Comparison of ENCODE assay signal across 11 cellular contexts in genomic region chr16:89411335-89411850, GRCh38.
DNase-seq lines count a peak whose midpoint lies in the region; ATAC-seq, FAIRE-seq and TF ChIP-seq lines count a peak whose summit lies in the region.
"Had no signal": no experiment of that assay in that cellular context is flagged by ENCODE, and none has a peak within 500 bp of the region (broad histone marks: within the 10 kb centered on the region; RNA-seq: fewer than 3 reads in every experiment).

No MANE protein-coding gene starts in this region.

- no peaks in the 10 kb centered on the region for H3K9me2 ChIP-seq in MM.1S (replicated peaks; ENCODE audit: insufficient read depth, low read length)

- H3K4me3 Mint-ChIP-seq in T-helper 1 cell treated with Interleukin-12 subunit alpha and Interleukin-12 subunit beta and Interleukin-4 antibody, amounts not matched to agents 30 μg/mL and 1 μg/mL, for 36 hours, result peak overlapping the region; percentile 40
- H3K4me3 Mint-ChIP-seq in activated T-helper 1 cell treated with anti-CD3 and anti-CD28 coated beads, Interleukin-12 subunit alpha, Interleukin-12 subunit beta, Interleukin-2, Interleukin-4 antibody, amounts not matched to agents 30 ng/mL and 10 ng/mL and 1 ng/mL, durations not matched to agents 14 hours and 24 hours and 36 hours, result peak overlapping the region; percentile 66

- H4K20me1 ChIP-seq in MM.1S (ENCODE audit: insufficient read depth, low read length), result peaks cover 46% of the 10 kb centered on the region

- H3K79me2 ChIP-seq in MM.1S (ENCODE audit: low read length), result peaks cover 96% of the 10 kb centered on the region

- H3K36me3 ChIP-seq in kidney (ENCODE audit: control insufficient read depth in 1 of 2, insufficient read depth in 2 of 2, low read length in 2 of 2) (no peaks in the 10 kb centered on the region), MM.1S (replicated peaks; ENCODE audit: insufficient read depth, low read length) (no peaks in the 10 kb centered on the region)
- H3K36me3 ChIP-seq: MG63 had no signal

- H3K27me3 Mint-ChIP-seq in T-helper 1 cell treated with Interleukin-12 subunit alpha and Interleukin-12 subunit beta and Interleukin-4 antibody, amounts not matched to agents 30 μg/mL and 1 μg/mL, for 36 hours (ENCODE audit: low read depth), result no peaks in the 10 kb centered on the region
- no peaks in the 10 kb centered on the region for H3K27me3 Mint-ChIP-seq in activated T-helper 1 cell treated with anti-CD3 and anti-CD28 coated beads, Interleukin-12 subunit alpha, Interleukin-12 subunit beta, Interleukin-2, Interleukin-4 antibody, amounts not matched to agents 30 ng/mL and 10 ng/mL and 1 ng/mL, durations not matched to agents 14 hours and 24 hours and 36 hours (ENCODE audit: insufficient read depth)

- H3K9me3 Mint-ChIP-seq in T-helper 1 cell treated with Interleukin-12 subunit alpha and Interleukin-12 subunit beta and Interleukin-4 antibody, amounts not matched to agents 30 μg/mL and 1 μg/mL, for 36 hours, result no peaks in the 10 kb centered on the region
- no peaks in the 10 kb centered on the region for H3K9me3 Mint-ChIP-seq in activated T-helper 1 cell treated with anti-CD3 and anti-CD28 coated beads, Interleukin-12 subunit alpha, Interleukin-12 subunit beta, Interleukin-2, Interleukin-4 antibody, amounts not matched to agents 30 ng/mL and 10 ng/mL and 1 ng/mL, durations not matched to agents 14 hours and 24 hours and 36 hours

- no peak overlapping the region for H3K4me2 ChIP-seq in MM.1S (ENCODE audit: low read depth, low read length)

- H3K9ac ChIP-seq in kidney (ENCODE audit: low read length in 2 of 2) (no peak overlapping the region), MM.1S (ENCODE audit: low read length) (no peak overlapping the region)

- no peak for DNase-seq in T-helper 1 cell
- no peak for DNase-seq in activated T-helper 1 cell treated with anti-CD3 and anti-CD28 coated beads, Interleukin-12 subunit alpha, Interleukin-12 subunit beta, Interleukin-2, Interleukin-4 antibody, amounts not matched to agents 30 ng/mL and 10 ng/mL and 1 ng/mL, durations not matched to agents 14 hours and 24 hours and 36 hours (ENCODE audit: low spot score)
- DNase-seq in kidney, result peak; percentile 46
- DNase-seq in MM.1S, result no peak
- DNase-seq: NCI-H510A had no signal

- H3F3A ChIP-seq in MM.1S (ENCODE audit: insufficient read depth, low read length), result no peaks in the 10 kb centered on the region

- H3K27ac Mint-ChIP-seq in T-helper 1 cell treated with Interleukin-12 subunit alpha and Interleukin-12 subunit beta and Interleukin-4 antibody, amounts not matched to agents 30 μg/mL and 1 μg/mL, for 36 hours, result peak overlapping the region; percentile 62
- peak overlapping the region; percentile 86 for H3K27ac Mint-ChIP-seq in activated T-helper 1 cell treated with anti-CD3 and anti-CD28 coated beads, Interleukin-12 subunit alpha, Interleukin-12 subunit beta, Interleukin-2, Interleukin-4 antibody, amounts not matched to agents 30 ng/mL and 10 ng/mL and 1 ng/mL, durations not matched to agents 14 hours and 24 hours and 36 hours

- no peak overlapping the region for H2AFZ ChIP-seq in MM.1S (ENCODE audit: low read length)

- intact Hi-C loops in activated T-helper 1 cell treated with anti-CD3 and anti-CD28 coated beads, Interleukin-12 subunit alpha, Interleukin-12 subunit beta, Interleukin-2, Interleukin-4 antibody, amounts not matched to agents 30 ng/mL and 10 ng/mL and 1 ng/mL, durations not matched to agents 14 hours and 24 hours and 36 hours (cut with micrococcal nuclease), result no loop called here
- intact Hi-C loops in kidney (cut with DNase I), result no loop called here

- TF ChIP-seq CTCF in kidney (IDR thresholded peaks at IDR 0.05; ENCODE audit: borderline replicate concordance, extremely low read depth, insufficient read depth) (no peak), MM.1S (IDR thresholded peaks at IDR 0.05; ENCODE audit: low read length) (no peak)

- H3K36me3 Mint-ChIP-seq in T-helper 1 cell treated with Interleukin-12 subunit alpha and Interleukin-12 subunit beta and Interleukin-4 antibody, amounts not matched to agents 30 μg/mL and 1 μg/mL, for 36 hours (ENCODE audit: low read depth), result peaks cover 4% of the 10 kb centered on the region
- no peaks in the 10 kb centered on the region for H3K36me3 Mint-ChIP-seq in activated T-helper 1 cell treated with anti-CD3 and anti-CD28 coated beads, Interleukin-12 subunit alpha, Interleukin-12 subunit beta, Interleukin-2, Interleukin-4 antibody, amounts not matched to agents 30 ng/mL and 10 ng/mL and 1 ng/mL, durations not matched to agents 14 hours and 24 hours and 36 hours (ENCODE audit: low read depth)

- no peak for ATAC-seq in GM19395 (IDR thresholded peaks at IDR 0.05; ENCODE audit: unreplicated experiment)
- ATAC-seq in GM18870 (IDR thresholded peaks at IDR 0.05; ENCODE audit: unreplicated experiment), result no peak

- H3K27ac ChIP-seq in kidney (ENCODE audit: low read depth in 2 of 2, low read length in 2 of 2) (no peak overlapping the region), skin epidermis (peak overlapping the region in 12 of 21 experiments; percentile 13 to 69 (median 54)), MM.1S (ENCODE audit: low read length) (no peak overlapping the region)

- H3K9me3 ChIP-seq in kidney (ENCODE audit: control insufficient read depth in 1 of 2, low read length in 2 of 2), result no peaks in the 10 kb centered on the region
- H3K9me3 ChIP-seq in MM.1S (replicated peaks; ENCODE audit: insufficient read depth, low read length), result no peaks in the 10 kb centered on the region
- H3K9me3 ChIP-seq: HAP-1, MG63 had no signal

- peaks cover 58% of the 10 kb centered on the region for H3K4me1 Mint-ChIP-seq in T-helper 1 cell treated with Interleukin-12 subunit alpha and Interleukin-12 subunit beta and Interleukin-4 antibody, amounts not matched to agents 30 μg/mL and 1 μg/mL, for 36 hours (ENCODE audit: low read depth)
- peaks cover 66% of the 10 kb centered on the region for H3K4me1 Mint-ChIP-seq in activated T-helper 1 cell treated with anti-CD3 and anti-CD28 coated beads, Interleukin-12 subunit alpha, Interleukin-12 subunit beta, Interleukin-2, Interleukin-4 antibody, amounts not matched to agents 30 ng/mL and 10 ng/mL and 1 ng/mL, durations not matched to agents 14 hours and 24 hours and 36 hours (ENCODE audit: low read depth)

- H3K4me1 ChIP-seq in kidney (ENCODE audit: control insufficient read depth in 1 of 2, insufficient read depth in 1 of 2, low read depth in 1 of 2, low read length in 2 of 2), result peaks cover 52% of the 10 kb centered on the region in 2 donors
- H3K4me1 ChIP-seq in MM.1S (ENCODE audit: low read length), result no peaks in the 10 kb centered on the region

- H3K4me3 ChIP-seq in kidney (ENCODE audit: low read length in 2 of 2) (no peak overlapping the region), skin epidermis (no peak overlapping the region), MM.1S (ENCODE audit: low read length) (no peak overlapping the region)
- H3K4me3 ChIP-seq: HAP-1, MG63 had no signal

- no peak for FAIRE-seq in kidney (lab: Jason Lieb, UNC)

- no peaks in the 10 kb centered on the region for H3K27me3 ChIP-seq in MM.1S (replicated peaks; ENCODE audit: insufficient read depth, low read length)
- H3K27me3 ChIP-seq: MG63 had no signal

Comparison
In these comparisons a context has a peak if more than half of its experiments do, and no peak if none do; other contexts are left out.
1. H3K27ac ChIP-seq: peak in skin epidermis (12 of 21); none in kidney (0 of 2) and MM.1S (single experiment).